Comparison of ENCODE assay signal across 1 cellular context in genomic region chr1:211133841-211134669, GRCh38.
TF ChIP-seq lines count a peak whose summit lies in the region.

Gene KCNH1 (minus strand): TSS chr1:211134148. CDS start chr1:211133945, 203 bp downstream.

TF ChIP-seq in HEK293, 187 proteins besides CTCF, POLR2A, EP300 and RAD21 (continued from another document):
- TF ChIP-seq ZNF114 (tag by site-specific recombination; IDR thresholded peaks at IDR 0.05) (no peak), HOXD13 (CRISPR knock-in tag; IDR thresholded peaks at IDR 0.05; ENCODE audit: borderline replicate concordance) (no peak), GLI4 (tag by site-specific recombination; IDR thresholded peaks at IDR 0.05) (no peak), ZSCAN30 (tag by site-specific recombination; IDR thresholded peaks at IDR 0.05) (peak; percentile 98), KLF17 (tag by site-specific recombination; IDR thresholded peaks at IDR 0.05) (peak; percentile 38; the same call in 1 of the 2 replicates), KLF10 (tag by site-specific recombination; IDR thresholded peaks at IDR 0.05) (peak; percentile 70), BCL11B (tag by site-specific recombination; IDR thresholded peaks at IDR 0.05; ENCODE audit: low read depth) (no peak), KLF7 (tag by site-specific recombination; IDR thresholded peaks at IDR 0.05; ENCODE audit: borderline replicate concordance) (no peak; the same call in 1 of the 2 replicates), HIC1 (tag by site-specific recombination; IDR thresholded peaks at IDR 0.05) (no peak), ZNF174 (tag by site-specific recombination; IDR thresholded peaks at IDR 0.05) (no peak), ZNF785 (tag by site-specific recombination; IDR thresholded peaks at IDR 0.05) (no peak), ATF2 (tag by site-specific recombination; IDR thresholded peaks at IDR 0.05; ENCODE audit: low read depth) (no peak), ELK4 (IDR thresholded peaks at IDR 0.05; ENCODE audit: borderline replicate concordance, low read depth, low read length) (no peak), ZBTB26 (tag by site-specific recombination; optimal IDR thresholded peaks at IDR 0.05) (peak; percentile 82), ZFHX2 (tag by site-specific recombination; conservative IDR thresholded peaks at IDR 0.05) (peak; percentile 50), ZNF792 (tag by site-specific recombination; IDR thresholded peaks at IDR 0.05) (no peak), ZNF324 (tag by site-specific recombination; IDR thresholded peaks at IDR 0.05) (no peak), OSR2 (tag by site-specific recombination; IDR thresholded peaks at IDR 0.05) (peak; percentile 10; the same call in 1 of the 2 replicates), ZNF664 (tag by site-specific recombination; IDR thresholded peaks at IDR 0.05) (no peak), YY1 (tag by site-specific recombination; IDR thresholded peaks at IDR 0.05) (peak; percentile 45; the same call in 1 of the 2 replicates), ZBTB6 (tag by site-specific recombination; IDR thresholded peaks at IDR 0.05) (peak; percentile 62; the same call in 1 of the 2 replicates), GLIS2 (tag by site-specific recombination; IDR thresholded peaks at IDR 0.05) (peak; percentile 98), ZBTB20 (tag by site-specific recombination; IDR thresholded peaks at IDR 0.05) (peak; percentile 47), ZNF169 (tag by site-specific recombination; IDR thresholded peaks at IDR 0.05) (no peak), ZNF596 (tag by site-specific recombination; IDR thresholded peaks at IDR 0.05) (peak; percentile 61), ZNF692 (tag by site-specific recombination; IDR thresholded peaks at IDR 0.05) (0 out of 2 replicates have a peak, but pooled peaks have one; percentile 33)
TF ChIP-seq in HEK293: peak in this region for 40.
